ENCODE assay signal across 1 cellular context in genomic region chr11:63369165-63369970, GRCh38.
TF ChIP-seq lines count a peak whose summit lies in the region.

Gene SLC22A9, plus strand, starts transcription at chr11:63369785. Its CDS starts 272 bp downstream, at chr11:63370057.

TF ChIP-seq in liver, 16 proteins besides CTCF, POLR2A, EP300 and RAD21 (continued from another document):
- TF ChIP-seq GABPA (IDR thresholded peaks at IDR 0.05 in 1 of 2, conservative IDR thresholded peaks at IDR 0.05 in 1 of 2) (no peak), YY1 (IDR thresholded peaks at IDR 0.05) (no peak), ATF3 (IDR thresholded peaks at IDR 0.05) (no peak)
